25 cellular contexts compared by ENCODE assay signal in genomic region chr9:22045423-22045822, GRCh38. TPM values are rescaled to one million over a fixed set of nuclear protein-coding genes. Genes with fewer than 3 reads are reported as not detected.
DNase-seq lines count a peak whose midpoint lies in the region; ATAC-seq and TF ChIP-seq lines count a peak whose summit lies in the region.
"Had no signal": no experiment of that assay in that cellular context is flagged by ENCODE, and none has a peak within 500 bp of the region (broad histone marks: within the 10 kb centered on the region; RNA-seq: fewer than 3 reads in every experiment).

No MANE protein-coding gene starts in this region.

- H3K27me3 ChIP-seq in DND-41 (ENCODE audit: insufficient read depth, low read length, poor library complexity), result no peaks in the 10 kb centered on the region
- no peaks in the 10 kb centered on the region for H3K27me3 ChIP-seq in PC-3 (ENCODE audit: low read length)
- H3K27me3 ChIP-seq in brain microvascular endothelial cell (replicated peaks), result no peaks in the 10 kb centered on the region
- H3K27me3 ChIP-seq: BE2C, MG63, Peyer's patch had no signal

- no TSS peak for BruUV-seq in PC-3 (replicated peaks; lab: Mats Ljungman, UMichigan)

- no peak overlapping the region for H3K27ac Mint-ChIP-seq in activated CD4-positive, alpha-beta memory T cell treated with anti-CD3 and anti-CD28 coated beads, Interleukin-2, amount 10 ng/mL, durations not matched to agents 7 days and 5 days
- no peak overlapping the region for H3K27ac Mint-ChIP-seq in activated CD4-positive, alpha-beta memory T cell treated with anti-CD3 and anti-CD28 coated beads for 36 hours
- no peak overlapping the region for H3K27ac Mint-ChIP-seq in activated T-cell treated with anti-CD3 and anti-CD28 coated beads, Interleukin-2, amount 50 U/mL, for 72 hours
- H3K27ac Mint-ChIP-seq: GM23338, H9, HFFc6 had no signal

- in situ Hi-C loops in brain microvascular endothelial cell (cut with HindIII; ENCODE audit: low pct_ligation_motif_present, low sequenced_read_pairs), result loop anchor here (25.0 kb wide), 1 partner anchor 192 kb away; no protein-coding TSS in a partner anchor

- ATAC-seq in DND-41 (ENCODE audit: insufficient read depth, low read depth) (peak; percentile 76), PC-3 (no peak)
- no peak for ATAC-seq in activated T-cell treated with anti-CD3 and anti-CD28 coated beads, Interleukin-2, amount 50 U/mL, for 72 hours (replicated peaks in 1 of 2)
- ATAC-seq: GM23338, K562 had no signal

- H3K9ac ChIP-seq in DND-41 (ENCODE audit: low read depth, low read length) (no peak overlapping the region), PC-3 (ENCODE audit: low read length) (0 out of 2 replicates have a peak overlapping the region, but pooled peaks have one; percentile 26)
- H3K9ac ChIP-seq: SK-N-SH had no signal

- peak; percentile 35 for DNase-seq in activated CD4-positive, alpha-beta memory T cell treated with anti-CD3 and anti-CD28 coated beads, Interleukin-2, amount 10 ng/mL, durations not matched to agents 7 days and 5 days
- no peak for DNase-seq in activated CD4-positive, alpha-beta memory T cell treated with anti-CD3 and anti-CD28 coated beads for 36 hours
- peak; percentile 57 for DNase-seq in DND-41
- no peak for DNase-seq in PC-3
- no peak for DNase-seq in brain microvascular endothelial cell
- no peak for DNase-seq in activated T-cell treated with anti-CD3 and anti-CD28 coated beads, Interleukin-2, amount 50 U/mL, for 72 hours
- no peak for DNase-seq in A172 (ENCODE audit: low spot score)
- no peak for DNase-seq in RKO (ENCODE audit: low spot score)
- DNase-seq: ACHN, BE2C, DMS53, H9, HFFc6, MG63, NCI-H1105 treated with DMSO at 0.1 percent for 48 hours, NCI-H146, NCI-H2029, NCI-H446 treated with DMSO at 0.1 percent for 48 hours, NCI-H526, NCI-H82, Peyer's patch, SK-N-SH had no signal

- H3K27ac ChIP-seq in DND-41 (ENCODE audit: low read length), result no peak overlapping the region
- H3K27ac ChIP-seq in PC-3 (ENCODE audit: low read length), result peak overlapping the region; percentile 62
- peak overlapping the region; percentile 81 for H3K27ac ChIP-seq in brain microvascular endothelial cell
- H3K27ac ChIP-seq: 22Rv1, Peyer's patch had no signal

- H3F3A ChIP-seq in PC-3 (ENCODE audit: low read length, unreplicated experiment), result peaks cover 7% of the 10 kb centered on the region

- no peak overlapping the region for H2AFZ ChIP-seq in DND-41 (ENCODE audit: low read depth, low read length)
- H2AFZ ChIP-seq in PC-3 (ENCODE audit: low read length), result no peak overlapping the region
- H2AFZ ChIP-seq: GM23338 had no signal

- peaks cover 42% of the 10 kb centered on the region for H3K4me1 Mint-ChIP-seq in activated CD4-positive, alpha-beta memory T cell treated with anti-CD3 and anti-CD28 coated beads, Interleukin-2, amount 10 ng/mL, durations not matched to agents 7 days and 5 days
- H3K4me1 Mint-ChIP-seq in activated CD4-positive, alpha-beta memory T cell treated with anti-CD3 and anti-CD28 coated beads for 36 hours (ENCODE audit: low read depth), result peaks cover 19% of the 10 kb centered on the region
- peaks cover 24% of the 10 kb centered on the region for H3K4me1 Mint-ChIP-seq in activated T-cell treated with anti-CD3 and anti-CD28 coated beads, Interleukin-2, amount 50 U/mL, for 72 hours (ENCODE audit: low read depth)
- H3K4me1 Mint-ChIP-seq: GM23338 had no signal

- H4K20me1 ChIP-seq in DND-41 (ENCODE audit: insufficient read depth, low read length) (no peaks in the 10 kb centered on the region), PC-3 (ENCODE audit: low read length) (no peaks in the 10 kb centered on the region)

- intact Hi-C loops in activated CD4-positive, alpha-beta memory T cell treated with anti-CD3 and anti-CD28 coated beads for 36 hours (cut with micrococcal nuclease), result no loop called here
- intact Hi-C loops in PC-3 (cut with micrococcal nuclease), result loop anchor here (2.0 kb wide), 1 partner anchor 113 kb away; no protein-coding TSS in a partner anchor

- H3K27me3 Mint-ChIP-seq in activated CD4-positive, alpha-beta memory T cell treated with anti-CD3 and anti-CD28 coated beads, Interleukin-2, amount 10 ng/mL, durations not matched to agents 7 days and 5 days, result peaks cover 29% of the 10 kb centered on the region
- H3K27me3 Mint-ChIP-seq in activated CD4-positive, alpha-beta memory T cell treated with anti-CD3 and anti-CD28 coated beads for 36 hours, result peaks cover 20% of the 10 kb centered on the region
- peaks cover 70% of the 10 kb centered on the region for H3K27me3 Mint-ChIP-seq in activated T-cell treated with anti-CD3 and anti-CD28 coated beads, Interleukin-2, amount 50 U/mL, for 72 hours (ENCODE audit: low read depth)

- no peak overlapping the region for H3K4me3 ChIP-seq in DND-41 (ENCODE audit: low read depth in 1 of 2, low read length in 2 of 2)
- no peak overlapping the region for H3K4me3 ChIP-seq in PC-3 (ENCODE audit: low read length)
- no peak overlapping the region for H3K4me3 ChIP-seq in brain microvascular endothelial cell (ENCODE audit: low read depth, low read length)
- H3K4me3 ChIP-seq: GM23338, K562, MG63, Peyer's patch had no signal

- H3K4me2 ChIP-seq in DND-41 (ENCODE audit: insufficient read depth, low read length), result no peak overlapping the region
- H3K4me2 ChIP-seq in PC-3 (ENCODE audit: low read length), result no peak overlapping the region; the same call in 1 of the 2 replicates
- H3K4me2 ChIP-seq: GM23338, SK-N-SH had no signal

- CTCF ChIA-PET in activated CD4-positive, alpha-beta memory T cell treated with anti-CD3 and anti-CD28 coated beads, Interleukin-2, amount 10 ng/mL, durations not matched to agents 7 days and 5 days (lab: Charles Lee), result interaction anchor here (0.8 to 1.5 kb wide), 5 partner anchors 35 to 232 kb away, joined by 3 to 4 read pairs (median 3); no protein-coding TSS in a partner anchor
- CTCF ChIA-PET in activated CD4-positive, alpha-beta memory T cell treated with anti-CD3 and anti-CD28 coated beads for 36 hours (lab: Charles Lee), result interaction anchor here (1.0 to 1.1 kb wide), 4 partner anchors 37 to 233 kb away, joined by 3 to 6 read pairs (median 4); no protein-coding TSS in a partner anchor
- CTCF ChIA-PET in PC-3 (lab: Charles Lee), result no interaction called here

- H3K4me3 Mint-ChIP-seq in activated CD4-positive, alpha-beta memory T cell treated with anti-CD3 and anti-CD28 coated beads, Interleukin-2, amount 10 ng/mL, durations not matched to agents 7 days and 5 days, result no peak overlapping the region
- H3K4me3 Mint-ChIP-seq in activated CD4-positive, alpha-beta memory T cell treated with anti-CD3 and anti-CD28 coated beads for 36 hours, result no peak overlapping the region
- no peak overlapping the region for H3K4me3 Mint-ChIP-seq in activated T-cell treated with anti-CD3 and anti-CD28 coated beads, Interleukin-2, amount 50 U/mL, for 72 hours
- H3K4me3 Mint-ChIP-seq: GM23338, H9, HFFc6 had no signal

- TF ChIP-seq CTCF in DND-41 (IDR thresholded peaks at IDR 0.05; ENCODE audit: borderline replicate concordance, extremely low read depth, low read length, poor library complexity, severe bottlenecking) (no peak), PC-3 (conservative IDR thresholded peaks at IDR 0.05; ENCODE audit: low read depth, low read length) (no peak), brain microvascular endothelial cell (IDR thresholded peaks at IDR 0.05; ENCODE audit: low read depth, low read length, missing control alignments) (no peak)

- H3K36me3 Mint-ChIP-seq in activated CD4-positive, alpha-beta memory T cell treated with anti-CD3 and anti-CD28 coated beads, Interleukin-2, amount 10 ng/mL, durations not matched to agents 7 days and 5 days (ENCODE audit: low read depth), result peaks cover 7% of the 10 kb centered on the region
- no peaks in the 10 kb centered on the region for H3K36me3 Mint-ChIP-seq in activated CD4-positive, alpha-beta memory T cell treated with anti-CD3 and anti-CD28 coated beads for 36 hours
- no peaks in the 10 kb centered on the region for H3K36me3 Mint-ChIP-seq in activated T-cell treated with anti-CD3 and anti-CD28 coated beads, Interleukin-2, amount 50 U/mL, for 72 hours (ENCODE audit: insufficient read depth in 2 of 2)

- H3K9me3 ChIP-seq in DND-41 (ENCODE audit: insufficient read depth, low read length, severe bottlenecking), result no peaks in the 10 kb centered on the region
- H3K9me3 ChIP-seq in PC-3 (ENCODE audit: low read length), result no peaks in the 10 kb centered on the region
- H3K9me3 ChIP-seq: BE2C, MG63, Peyer's patch, SK-N-SH had no signal

- peaks cover 34% of the 10 kb centered on the region for H3K36me3 ChIP-seq in DND-41 (ENCODE audit: insufficient read depth, low read length)
- H3K36me3 ChIP-seq in PC-3 (ENCODE audit: low read depth, low read length), result no peaks in the 10 kb centered on the region
- no peaks in the 10 kb centered on the region for H3K36me3 ChIP-seq in brain microvascular endothelial cell (replicated peaks)
- H3K36me3 ChIP-seq: BE2C, MG63, Peyer's patch had no signal

- no peaks in the 10 kb centered on the region for H3K9me3 Mint-ChIP-seq in activated CD4-positive, alpha-beta memory T cell treated with anti-CD3 and anti-CD28 coated beads, Interleukin-2, amount 10 ng/mL, durations not matched to agents 7 days and 5 days
- H3K9me3 Mint-ChIP-seq in activated CD4-positive, alpha-beta memory T cell treated with anti-CD3 and anti-CD28 coated beads for 36 hours, result no peaks in the 10 kb centered on the region
- no peaks in the 10 kb centered on the region for H3K9me3 Mint-ChIP-seq in activated T-cell treated with anti-CD3 and anti-CD28 coated beads, Interleukin-2, amount 50 U/mL, for 72 hours
- H3K9me3 Mint-ChIP-seq: GM23338, H9, HFFc6 had no signal

- 0 out of 2 replicates have a peak, but pooled peaks cover 4% of the 10 kb centered on the region for H3K79me2 ChIP-seq in DND-41 (ENCODE audit: insufficient read depth, low read length)
- H3K79me2 ChIP-seq in PC-3 (ENCODE audit: low read length), result no peaks in the 10 kb centered on the region

- no peaks in the 10 kb centered on the region for H3K9me2 ChIP-seq in PC-3 (replicated peaks; ENCODE audit: low read length)
- H3K9me2 ChIP-seq: SK-N-SH had no signal

- POLR2A ChIA-PET in activated CD4-positive, alpha-beta memory T cell treated with anti-CD3 and anti-CD28 coated beads, Interleukin-2, amount 10 ng/mL, durations not matched to agents 7 days and 5 days (lab: Charles Lee), result interaction anchor here (0.8 to 1.0 kb wide), 3 partner anchors 23 to 34 kb away, joined by 3 to 4 read pairs (median 4); no protein-coding TSS in a partner anchor
- POLR2A ChIA-PET in activated CD4-positive, alpha-beta memory T cell treated with anti-CD3 and anti-CD28 coated beads for 36 hours (lab: Charles Lee), result no interaction called here
- POLR2A ChIA-PET in PC-3 (lab: Charles Lee; ENCODE audit: unreplicated experiment), result no interaction called here

- H3K4me1 ChIP-seq in DND-41 (ENCODE audit: insufficient read depth, low read length) (peaks cover 19% of the 10 kb centered on the region), PC-3 (ENCODE audit: insufficient read depth, low read length) (peaks cover 61% of the 10 kb centered on the region)
- H3K4me1 ChIP-seq: BE2C, Peyer's patch had no signal

RNA-seq across cellular contexts. Expression of gene CDKN2B, which starts 36.3 kb away (rescaled TPM):
- total RNA-seq in activated CD4-positive, alpha-beta memory T cell treated with anti-CD3 and anti-CD28 coated beads, Interleukin-2, amount 10 ng/mL, durations not matched to agents 7 days and 5 days, result 1 to 10 TPM; 2.5 to 3.4 TPM
- under 1 TPM; 0.05 to 0.10 TPM for total RNA-seq in activated CD4-positive, alpha-beta memory T cell treated with anti-CD3 and anti-CD28 coated beads for 36 hours
- total RNA-seq in PC-3 (2014; rRNA removed), result 32.2 and 32.7 TPM in 2 replicates
- total RNA-seq in activated T-cell treated with anti-CD3 and anti-CD28 coated beads, Interleukin-2, amount 50 U/mL, for 72 hours, result 1 to 10 TPM in 1 of 2 donors, not detected in 1; 1.3 TPM
- total RNA-seq in A172 (2014; rRNA removed; shearing (Covaris generic)), result not detected in 2 replicates
- total RNA-seq: K562 had no signal

RNA-seq across cellular contexts. Expression of gene CDKN2B-AS1, which starts 50.8 kb away (rescaled TPM):
- 1 to 10 TPM; 2.6 TPM for total RNA-seq in activated CD4-positive, alpha-beta memory T cell treated with anti-CD3 and anti-CD28 coated beads, Interleukin-2, amount 10 ng/mL, durations not matched to agents 7 days and 5 days
- under 1 TPM; 0.59 to 0.87 TPM for total RNA-seq in activated CD4-positive, alpha-beta memory T cell treated with anti-CD3 and anti-CD28 coated beads for 36 hours
- total RNA-seq in PC-3 (2014; rRNA removed), result 0.40 and 2.0 TPM in 2 replicates
- 1 to 10 TPM in 1 of 2 donors, under 1 TPM in 1; 0.70 to 1.0 TPM for total RNA-seq in activated T-cell treated with anti-CD3 and anti-CD28 coated beads, Interleukin-2, amount 50 U/mL, for 72 hours
- total RNA-seq in A172 (2014; rRNA removed; shearing (Covaris generic)), result not detected in 2 replicates
- total RNA-seq: H9, K562 had no signal

RNA-seq across cellular contexts. Expression of gene CDKN2A, which starts 51.2 kb away (rescaled TPM):
- total RNA-seq in activated CD4-positive, alpha-beta memory T cell treated with anti-CD3 and anti-CD28 coated beads, Interleukin-2, amount 10 ng/mL, durations not matched to agents 7 days and 5 days, result 10 to 100 TPM; 19.4 to 23.2 TPM
- total RNA-seq in activated CD4-positive, alpha-beta memory T cell treated with anti-CD3 and anti-CD28 coated beads for 36 hours, result 1 to 10 TPM; 3.9 TPM
- 273 and 293 TPM in 2 replicates for total RNA-seq in PC-3 (2014; rRNA removed)
- total RNA-seq in activated T-cell treated with anti-CD3 and anti-CD28 coated beads, Interleukin-2, amount 50 U/mL, for 72 hours, result 1 to 10 TPM; 2.8 to 5.0 TPM
- not detected in 2 replicates for total RNA-seq in A172 (2014; rRNA removed; shearing (Covaris generic))
- total RNA-seq: K562 had no signal

Comparison
In these comparisons a context has a peak if more than half of its experiments do, and no peak if none do; other contexts are left out.
1. DNase-seq: peak in activated CD4-positive, alpha-beta memory T cell treated with anti-CD3 and anti-CD28 coated beads, Interleukin-2, amount 10 ng/mL, durations not matched to agents 7 days and 5 days (single experiment) and DND-41 (single experiment); none in activated CD4-positive, alpha-beta memory T cell treated with anti-CD3 and anti-CD28 coated beads for 36 hours (single experiment), PC-3 (single experiment), brain microvascular endothelial cell (single experiment), activated T-cell treated with anti-CD3 and anti-CD28 coated beads, Interleukin-2, amount 50 U/mL, for 72 hours (0 of 2), A172 (single experiment) and RKO (single experiment).
2. RNA of gene CDKN2A, which starts 51.2 kb away (total RNA-seq): 273 to 293 TPM in PC-3; 19.4 to 23.2 TPM in activated CD4-positive, alpha-beta memory T cell treated with anti-CD3 and anti-CD28 coated beads, Interleukin-2, amount 10 ng/mL, durations not matched to agents 7 days and 5 days, 2.8 to 5.0 TPM in activated T-cell treated with anti-CD3 and anti-CD28 coated beads, Interleukin-2, amount 50 U/mL, for 72 hours, 3.9 TPM in activated CD4-positive, alpha-beta memory T cell treated with anti-CD3 and anti-CD28 coated beads for 36 hours and not detected in A172; every median in the first group is over 10 times any median in the second.